Comparison of ENCODE assay signal across 22 cellular contexts in genomic region chr14:73393375-73393774, GRCh38.
DNase-seq lines count a peak whose midpoint lies in the region; ATAC-seq, FAIRE-seq and TF ChIP-seq lines count a peak whose summit lies in the region.
"Had no signal": no experiment of that assay in that cellular context is flagged by ENCODE, and none has a peak within 500 bp of the region (broad histone marks: within the 10 kb centered on the region; RNA-seq: fewer than 3 reads in every experiment).

No MANE protein-coding gene starts in this region.

- H3K4ac ChIP-seq in trophoblast cell (ENCODE audit: low read depth, low read length) = no peak overlapping the region

- no peak overlapping the region for H3K4me3 ChIP-seq in right lobe of liver
- no peak overlapping the region for H3K4me3 ChIP-seq in Karpas-422 (ENCODE audit: low read length)
- no peak overlapping the region for H3K4me3 ChIP-seq in trophoblast cell (ENCODE audit: low read depth, low read length)
- H3K4me3 ChIP-seq: gastrocnemius medialis, HAP-1, PC-9, thoracic aorta had no signal

- FAIRE-seq in HTR-8/SVneo (lab: Jason Lieb, UNC) = peak; percentile 77
- FAIRE-seq: TTC549 had no signal

- H2AFZ ChIP-seq in Karpas-422 (ENCODE audit: low read length) (no peak overlapping the region), trophoblast cell (ENCODE audit: insufficient read depth, low read length, poor library complexity) (no peak overlapping the region)
- H2AFZ ChIP-seq: PC-9 had no signal

- H3K36me3 ChIP-seq in right lobe of liver = no peaks in the 10 kb centered on the region
- no peaks in the 10 kb centered on the region for H3K36me3 ChIP-seq in Karpas-422 (ENCODE audit: insufficient read depth, low read length)
- peaks cover 0 to 3% of the 10 kb centered on the region in 2 experiments for H3K36me3 ChIP-seq in trophoblast cell (ENCODE audit: control insufficient read depth in 1 of 2, insufficient read depth in 2 of 2, low read length in 2 of 2)
- H3K36me3 ChIP-seq: gastrocnemius medialis, HAP-1, thoracic aorta had no signal

- H3K27ac ChIP-seq in right lobe of liver (peak overlapping the region in 1 of 3 donors; percentile 34), Karpas-422 (ENCODE audit: low read length) (no peak overlapping the region), trophoblast cell (ENCODE audit: low read depth, low read length) (no peak overlapping the region)
- H3K27ac ChIP-seq: gastrocnemius medialis, PC-9, thoracic aorta had no signal

- DNase-seq in DMS79 treated with DMSO at 0.1 percent for 48 hours (lab: John Stamatoyannopoulos, UW) = peak; percentile 83
- no peak for DNase-seq in HTR-8/SVneo (ENCODE audit: insufficient read length, low spot score)
- DNase-seq in NCI-H774 (lab: John Stamatoyannopoulos, UW) = peak; percentile 2
- no peak for DNase-seq in right lobe of liver
- no peak for DNase-seq in Karpas-422
- no peak for DNase-seq in head of caudate nucleus
- DNase-seq in trophoblast cell = no peak
- DNase-seq: activated CD4-positive, alpha-beta T cell treated with anti-CD3 and anti-CD28 coated beads, Interleukin-2, amount 10 ng/mL, durations not matched to agents 24 days and 14 days; activated CD8-positive, alpha-beta memory T cell treated with anti-CD3 and anti-CD28 coated beads, Interleukin-2, amount 10 ng/mL, durations not matched to agents 7 days and 5 days; CD8-positive, alpha-beta memory T cell; gastrocnemius medialis; kidney glomerular epithelial cell; mesenchymal stem cell; naive B cell; NCI-H1694; NCI-H524 treated with DMSO at 0.1 percent for 48 hours; PC-9; SHP77 treated with DMSO at 0.1 percent for 48 hours had no signal

- intact Hi-C loops in right lobe of liver (cut with DNase I) = no loop called here
- intact Hi-C loops in head of caudate nucleus (cut with DNase I) = no loop called here

- H3K79me1 ChIP-seq in trophoblast cell (ENCODE audit: low read length) = no peaks in the 10 kb centered on the region

- H3K4me1 ChIP-seq in right lobe of liver (peaks cover 0 to 31% (median 10%) of the 10 kb centered on the region in 4 donors), Karpas-422 (ENCODE audit: low read length) (peaks cover 19% of the 10 kb centered on the region), trophoblast cell (ENCODE audit: control insufficient read depth in 1 of 2, insufficient read depth in 2 of 2, low read length in 2 of 2) (no peaks in the 10 kb centered on the region)

- no peak overlapping the region for H4K12ac ChIP-seq in trophoblast cell (ENCODE audit: low read depth, low read length)

- H4K8ac ChIP-seq in trophoblast cell (ENCODE audit: low read depth, low read length) = no peak overlapping the region

- no peaks in the 10 kb centered on the region for H4K20me1 ChIP-seq in Karpas-422 (ENCODE audit: insufficient read depth, low read depth, low read length)

- H3K27me3 ChIP-seq in right lobe of liver = no peaks in the 10 kb centered on the region
- no peaks in the 10 kb centered on the region for H3K27me3 ChIP-seq in Karpas-422 (ENCODE audit: low read length)
- H3K27me3 ChIP-seq in trophoblast cell (ENCODE audit: insufficient read depth, low read length) = no peaks in the 10 kb centered on the region
- H3K27me3 ChIP-seq: gastrocnemius medialis had no signal

- H2AK5ac ChIP-seq in trophoblast cell (ENCODE audit: low read length) = no peak overlapping the region

- H3K9ac ChIP-seq in Karpas-422 (ENCODE audit: low read length) = no peak overlapping the region
- H3K9ac ChIP-seq in trophoblast cell (ENCODE audit: low read length) = no peak overlapping the region

- no peaks in the 10 kb centered on the region for H3K9me2 ChIP-seq in Karpas-422 (replicated peaks; ENCODE audit: insufficient read depth, low read length)

- H3K4me2 ChIP-seq in Karpas-422 (ENCODE audit: low read depth, low read length, poor library complexity, severe bottlenecking) = no peak overlapping the region
- no peak overlapping the region for H3K4me2 ChIP-seq in trophoblast cell (ENCODE audit: low read length)
- H3K4me2 ChIP-seq: PC-9 had no signal

- H4K91ac ChIP-seq in trophoblast cell (ENCODE audit: low read depth, low read length) = no peak overlapping the region

- no peak overlapping the region for H2BK5ac ChIP-seq in trophoblast cell (ENCODE audit: low read depth, low read length, poor library complexity)

- no peak overlapping the region for H2BK12ac ChIP-seq in trophoblast cell (ENCODE audit: low read length)

- no peak overlapping the region for H3K14ac ChIP-seq in trophoblast cell (ENCODE audit: low read length)

- H3K79me2 ChIP-seq in Karpas-422 (ENCODE audit: low read length) = peaks cover 10% of the 10 kb centered on the region
- peaks cover 2% of the 10 kb centered on the region for H3K79me2 ChIP-seq in trophoblast cell (ENCODE audit: control insufficient read depth, insufficient read depth, low read length, poor library complexity)

- H3K9me3 ChIP-seq in right lobe of liver (no peaks in the 10 kb centered on the region), Karpas-422 (ENCODE audit: low read length) (no peaks in the 10 kb centered on the region), trophoblast cell (ENCODE audit: insufficient read depth, low read depth, low read length) (no peaks in the 10 kb centered on the region)
- H3K9me3 ChIP-seq: gastrocnemius medialis, HAP-1, thoracic aorta had no signal

- no peak overlapping the region for H3K23ac ChIP-seq in trophoblast cell (ENCODE audit: low read length)

- peak; percentile 36 to 84 (median 66) for ATAC-seq in right lobe of liver
- ATAC-seq: gastrocnemius medialis, sciatic nerve had no signal

- H2BK120ac ChIP-seq in trophoblast cell (ENCODE audit: insufficient read depth, low read length, poor library complexity) = no peak overlapping the region

- no peak overlapping the region for H3K18ac ChIP-seq in trophoblast cell (ENCODE audit: low read length)

- TF ChIP-seq CTCF in right lobe of liver (IDR thresholded peaks at IDR 0.05) = no peak

- TF ChIP-seq POLR2A in right lobe of liver (IDR thresholded peaks at IDR 0.05) = no peak

Comparison
In these comparisons a context has a peak if more than half of its experiments do, and no peak if none do; other contexts are left out.
1. DNase-seq: peak in DMS79 treated with DMSO at 0.1 percent for 48 hours (single experiment) and NCI-H774 (single experiment); none in HTR-8/SVneo (single experiment), right lobe of liver (0 of 3), Karpas-422 (single experiment), head of caudate nucleus (0 of 42) and trophoblast cell (0 of 2).